18 cellular contexts compared by ENCODE assay signal in the genomic region with DNA sequence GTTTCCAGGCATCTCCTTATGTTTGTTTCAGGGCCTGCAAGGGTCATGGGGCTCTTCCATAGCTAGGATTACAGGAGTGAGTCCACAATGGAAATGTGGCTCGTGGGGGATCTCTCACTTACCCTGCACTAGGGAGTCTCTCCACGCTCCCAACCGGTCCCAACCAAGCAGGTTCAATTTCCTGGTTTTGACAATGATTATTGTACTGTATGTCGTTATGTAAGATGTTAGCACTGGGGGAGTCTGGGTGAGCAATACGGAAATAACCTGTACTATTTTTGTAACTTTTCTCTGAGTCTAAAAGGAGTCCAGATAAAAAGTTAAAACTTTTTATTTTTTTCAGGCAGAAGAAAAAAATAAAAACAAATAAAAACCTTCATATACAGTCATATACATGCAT.
DNase-seq lines count a peak whose midpoint lies in the region; ATAC-seq lines count a peak whose summit lies in the region.
"Had no signal": no experiment of that assay in that cellular context is flagged by ENCODE, and none has a peak within 500 bp of the region (broad histone marks: within the 10 kb centered on the region; RNA-seq: fewer than 3 reads in every experiment).

No MANE protein-coding gene starts in this region.

- H3K36me3 Mint-ChIP-seq in activated CD4-positive, alpha-beta T cell treated with anti-CD3 and anti-CD28 coated beads, Interleukin-2, amount 10 ng/mL, durations not matched to agents 7 days and 5 days (ENCODE audit: low read depth) = peaks cover 17% of the 10 kb centered on the region
- peaks cover 27% of the 10 kb centered on the region for H3K36me3 Mint-ChIP-seq in activated CD4-positive, alpha-beta T cell treated with anti-CD3 and anti-CD28 coated beads, Interleukin-2, amount 10 ng/mL, durations not matched to agents 24 days and 14 days (ENCODE audit: low read depth)
- peaks cover 14% of the 10 kb centered on the region for H3K36me3 Mint-ChIP-seq in activated T-helper 17 cell treated with anti-CD3 and anti-CD28 coated beads, Interleukin-2, amount 50 U/mL, for 72 hours (ENCODE audit: low read depth)

- no CpG with 5 or more reads among the region's 5 CpGs for WGBS in neuronal stem cell (ENCODE audit: extremely low coverage in 2 of 2, insufficient read length in 2 of 2, insufficient replicate concordance in 1 of 2), 2 donors

- peaks cover 3 to 12% of the 10 kb centered on the region in 2 donors for H3K9me3 ChIP-seq in neuronal stem cell (replicated peaks in 1 of 2; ENCODE audit: control insufficient read depth in 2 of 2, insufficient read depth in 1 of 2, low read depth in 1 of 2, low read length in 2 of 2)
- H3K9me3 ChIP-seq: MG63 had no signal

- ATAC-seq in HG02610 (IDR thresholded peaks at IDR 0.05; ENCODE audit: unreplicated experiment) (peak; percentile 38), GM19328 (IDR thresholded peaks at IDR 0.05; ENCODE audit: unreplicated experiment) (no peak), HG03432 (IDR thresholded peaks at IDR 0.05; ENCODE audit: unreplicated experiment) (no peak)
- no peak for ATAC-seq in activated T-helper 17 cell treated with anti-CD3 and anti-CD28 coated beads, Interleukin-2, amount 50 U/mL, for 72 hours (replicated peaks)

- H3K4me1 Mint-ChIP-seq in activated CD4-positive, alpha-beta T cell treated with anti-CD3 and anti-CD28 coated beads, Interleukin-2, amount 10 ng/mL, durations not matched to agents 7 days and 5 days = peaks cover 19% of the 10 kb centered on the region
- H3K4me1 Mint-ChIP-seq in activated CD4-positive, alpha-beta T cell treated with anti-CD3 and anti-CD28 coated beads, Interleukin-2, amount 10 ng/mL, durations not matched to agents 24 days and 14 days = peaks cover 23% of the 10 kb centered on the region
- H3K4me1 Mint-ChIP-seq in activated T-helper 17 cell treated with anti-CD3 and anti-CD28 coated beads, Interleukin-2, amount 50 U/mL, for 72 hours = peaks cover 17% of the 10 kb centered on the region

- H2BK12ac ChIP-seq in neuronal stem cell (ENCODE audit: low read length) = no peak overlapping the region

- H3K18ac ChIP-seq in neuronal stem cell (ENCODE audit: low read length) = peak overlapping the region; percentile 60

- no peaks in the 10 kb centered on the region for H3K27me3 ChIP-seq in neuronal stem cell (ENCODE audit: control insufficient read depth in 3 of 3, insufficient read depth in 3 of 3, low read depth in 1 of 3, low read length in 3 of 3)
- H3K27me3 ChIP-seq: MG63 had no signal

- no peak overlapping the region for H3K27ac ChIP-seq in neuronal stem cell (replicated peaks; ENCODE audit: low read length)
- H3K27ac ChIP-seq: GM23248 had no signal

- no peak overlapping the region for H2AFZ ChIP-seq in neuronal stem cell (ENCODE audit: low read length)
- H2AFZ ChIP-seq: GM23248 had no signal

- H4K8ac ChIP-seq in neuronal stem cell (ENCODE audit: low read depth, low read length) = no peak overlapping the region

- H2BK15ac ChIP-seq in neuronal stem cell (ENCODE audit: low read length) = no peak overlapping the region

- H3K79me1 ChIP-seq in neuronal stem cell (ENCODE audit: low read depth, low read length) = peaks cover 10% of the 10 kb centered on the region

- no peaks in the 10 kb centered on the region for H3K27me3 Mint-ChIP-seq in activated CD4-positive, alpha-beta T cell treated with anti-CD3 and anti-CD28 coated beads, Interleukin-2, amount 10 ng/mL, durations not matched to agents 7 days and 5 days
- H3K27me3 Mint-ChIP-seq in activated CD4-positive, alpha-beta T cell treated with anti-CD3 and anti-CD28 coated beads, Interleukin-2, amount 10 ng/mL, durations not matched to agents 24 days and 14 days = no peaks in the 10 kb centered on the region
- no peaks in the 10 kb centered on the region for H3K27me3 Mint-ChIP-seq in activated T-helper 17 cell treated with anti-CD3 and anti-CD28 coated beads, Interleukin-2, amount 50 U/mL, for 72 hours

- H3K4me2 ChIP-seq in neuronal stem cell (ENCODE audit: insufficient read depth, low read length, poor library complexity, severe bottlenecking) = no peak overlapping the region

- CTCF ChIA-PET in activated CD4-positive, alpha-beta T cell treated with anti-CD3 and anti-CD28 coated beads, Interleukin-2, amount 10 ng/mL, durations not matched to agents 7 days and 5 days (lab: Charles Lee) = no interaction called here

- peaks cover 0 to 2% of the 10 kb centered on the region in 2 donors for H3K36me3 ChIP-seq in neuronal stem cell (replicated peaks in 1 of 2; ENCODE audit: control insufficient read depth in 2 of 2, insufficient read depth in 2 of 2, low read length in 2 of 2)
- H3K36me3 ChIP-seq: MG63 had no signal

- peak overlapping the region; percentile 64 for H3K9ac ChIP-seq in neuronal stem cell (ENCODE audit: low read depth, low read length, poor library complexity)
- H3K9ac ChIP-seq: GM23248 had no signal

- no peak overlapping the region for H3K4me3 Mint-ChIP-seq in activated CD4-positive, alpha-beta T cell treated with anti-CD3 and anti-CD28 coated beads, Interleukin-2, amount 10 ng/mL, durations not matched to agents 7 days and 5 days
- no peak overlapping the region for H3K4me3 Mint-ChIP-seq in activated CD4-positive, alpha-beta T cell treated with anti-CD3 and anti-CD28 coated beads, Interleukin-2, amount 10 ng/mL, durations not matched to agents 24 days and 14 days
- H3K4me3 Mint-ChIP-seq in activated T-helper 17 cell treated with anti-CD3 and anti-CD28 coated beads, Interleukin-2, amount 50 U/mL, for 72 hours = peak overlapping the region; percentile 0

- no peak overlapping the region for H2BK5ac ChIP-seq in neuronal stem cell (ENCODE audit: low read length)

- H3K27ac Mint-ChIP-seq in activated CD4-positive, alpha-beta T cell treated with anti-CD3 and anti-CD28 coated beads, Interleukin-2, amount 10 ng/mL, durations not matched to agents 7 days and 5 days = peak overlapping the region; percentile 59
- no peak overlapping the region for H3K27ac Mint-ChIP-seq in activated CD4-positive, alpha-beta T cell treated with anti-CD3 and anti-CD28 coated beads, Interleukin-2, amount 10 ng/mL, durations not matched to agents 24 days and 14 days
- peak overlapping the region; percentile 8 for H3K27ac Mint-ChIP-seq in activated T-helper 17 cell treated with anti-CD3 and anti-CD28 coated beads, Interleukin-2, amount 50 U/mL, for 72 hours

- H3K4ac ChIP-seq in neuronal stem cell (ENCODE audit: low read length) = no peak overlapping the region

- H3K14ac ChIP-seq in neuronal stem cell (ENCODE audit: low read length) = no peak overlapping the region

- DNase-seq in activated CD4-positive, alpha-beta T cell treated with anti-CD3 and anti-CD28 coated beads, Interleukin-2, amount 10 ng/mL, durations not matched to agents 7 days and 5 days = no peak
- no peak for DNase-seq in activated CD4-positive, alpha-beta T cell treated with anti-CD3 and anti-CD28 coated beads, Interleukin-2, amount 10 ng/mL, durations not matched to agents 24 days and 14 days
- DNase-seq in neuronal stem cell (ENCODE audit: low spot score) (no peak), GDM1 (lab: John Stamatoyannopoulos, UW) (no peak)
- DNase-seq: C1 segment of cervical spinal cord, DMS153, GM23248, KBM-7, MG63, NCI-H1105 treated with DMSO at 0.1 percent for 48 hours, NCI-H187 treated with DMSO at 0.1 percent for 48 hours, NCI-H2171 treated with DMSO at 0.1 percent for 48 hours, NCI-H510A, SIG-M5 had no signal

- POLR2A ChIA-PET in activated CD4-positive, alpha-beta T cell treated with anti-CD3 and anti-CD28 coated beads, Interleukin-2, amount 10 ng/mL, durations not matched to agents 7 days and 5 days (lab: Charles Lee) = no interaction called here

- intact Hi-C loops in activated CD4-positive, alpha-beta T cell treated with anti-CD3 and anti-CD28 coated beads, Interleukin-2, amount 10 ng/mL, durations not matched to agents 24 days and 14 days (cut with micrococcal nuclease) = no loop called here

- no peak overlapping the region for H4K91ac ChIP-seq in neuronal stem cell (ENCODE audit: low read depth, low read length, poor library complexity)

- H2BK120ac ChIP-seq in neuronal stem cell (ENCODE audit: low read depth, low read length) = no peak overlapping the region

- H3K23ac ChIP-seq in neuronal stem cell (ENCODE audit: low read depth, low read length, poor library complexity) = no peak overlapping the region

- no peak overlapping the region for H3K4me3 ChIP-seq in neuronal stem cell (ENCODE audit: low read length in 2 of 2)
- H3K4me3 ChIP-seq: GM23248, MG63 had no signal

- H3K9me3 Mint-ChIP-seq in activated CD4-positive, alpha-beta T cell treated with anti-CD3 and anti-CD28 coated beads, Interleukin-2, amount 10 ng/mL, durations not matched to agents 7 days and 5 days = peaks cover 18% of the 10 kb centered on the region
- H3K9me3 Mint-ChIP-seq in activated CD4-positive, alpha-beta T cell treated with anti-CD3 and anti-CD28 coated beads, Interleukin-2, amount 10 ng/mL, durations not matched to agents 24 days and 14 days = peaks cover 19% of the 10 kb centered on the region
- no peaks in the 10 kb centered on the region for H3K9me3 Mint-ChIP-seq in activated T-helper 17 cell treated with anti-CD3 and anti-CD28 coated beads, Interleukin-2, amount 50 U/mL, for 72 hours

- H3K4me1 ChIP-seq in neuronal stem cell (ENCODE audit: control insufficient read depth in 2 of 2, insufficient read depth in 1 of 2, low read depth in 1 of 2, low read length in 2 of 2) = peaks cover 0 to 5% of the 10 kb centered on the region in 2 donors

- H2AK5ac ChIP-seq in neuronal stem cell (ENCODE audit: low read depth, low read length) = no peak overlapping the region
